8 cellular contexts compared by ENCODE assay signal in the genomic region with DNA sequence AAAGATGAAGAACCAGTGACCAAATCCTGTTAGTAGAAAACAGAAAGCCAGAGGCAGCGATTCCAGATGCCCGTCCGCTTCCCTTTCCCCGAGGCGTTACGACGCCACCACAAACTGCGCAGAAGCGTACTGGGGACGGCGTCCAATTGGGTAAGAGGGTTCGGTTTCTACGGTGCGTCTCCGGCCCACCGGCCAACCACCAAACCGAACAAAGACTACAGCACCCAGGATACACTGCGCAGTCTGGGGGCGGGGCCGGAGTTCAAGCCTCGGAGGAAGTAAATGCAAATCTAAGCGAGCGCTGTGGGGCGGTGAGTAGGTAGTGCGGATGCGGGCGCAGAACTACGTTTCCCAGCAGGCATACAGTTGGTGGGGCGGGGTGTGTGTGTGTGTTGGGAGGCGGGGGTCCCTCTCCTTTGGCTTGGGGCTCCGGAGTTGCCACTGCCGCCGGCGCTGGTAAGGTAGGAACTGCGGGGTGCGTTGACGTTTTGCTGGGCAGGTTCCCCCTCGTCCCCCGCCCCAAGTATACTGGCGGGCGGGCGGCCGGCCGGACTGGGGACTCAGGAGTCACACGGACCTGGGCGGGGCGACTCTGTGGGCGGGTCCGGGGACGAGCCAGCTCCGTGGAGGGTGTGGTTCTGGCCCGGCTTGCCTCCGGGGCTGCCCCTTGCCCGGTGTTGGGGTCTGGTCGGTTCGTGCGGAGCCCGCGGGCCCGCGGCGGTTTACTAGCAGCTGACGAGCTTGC. TPM values are rescaled to one million over a fixed set of nuclear protein-coding genes. Genes with fewer than 3 reads are reported as not detected.
DNase-seq lines count a peak whose midpoint lies in the region; ATAC-seq lines count a peak whose summit lies in the region.

A gene with protein sequence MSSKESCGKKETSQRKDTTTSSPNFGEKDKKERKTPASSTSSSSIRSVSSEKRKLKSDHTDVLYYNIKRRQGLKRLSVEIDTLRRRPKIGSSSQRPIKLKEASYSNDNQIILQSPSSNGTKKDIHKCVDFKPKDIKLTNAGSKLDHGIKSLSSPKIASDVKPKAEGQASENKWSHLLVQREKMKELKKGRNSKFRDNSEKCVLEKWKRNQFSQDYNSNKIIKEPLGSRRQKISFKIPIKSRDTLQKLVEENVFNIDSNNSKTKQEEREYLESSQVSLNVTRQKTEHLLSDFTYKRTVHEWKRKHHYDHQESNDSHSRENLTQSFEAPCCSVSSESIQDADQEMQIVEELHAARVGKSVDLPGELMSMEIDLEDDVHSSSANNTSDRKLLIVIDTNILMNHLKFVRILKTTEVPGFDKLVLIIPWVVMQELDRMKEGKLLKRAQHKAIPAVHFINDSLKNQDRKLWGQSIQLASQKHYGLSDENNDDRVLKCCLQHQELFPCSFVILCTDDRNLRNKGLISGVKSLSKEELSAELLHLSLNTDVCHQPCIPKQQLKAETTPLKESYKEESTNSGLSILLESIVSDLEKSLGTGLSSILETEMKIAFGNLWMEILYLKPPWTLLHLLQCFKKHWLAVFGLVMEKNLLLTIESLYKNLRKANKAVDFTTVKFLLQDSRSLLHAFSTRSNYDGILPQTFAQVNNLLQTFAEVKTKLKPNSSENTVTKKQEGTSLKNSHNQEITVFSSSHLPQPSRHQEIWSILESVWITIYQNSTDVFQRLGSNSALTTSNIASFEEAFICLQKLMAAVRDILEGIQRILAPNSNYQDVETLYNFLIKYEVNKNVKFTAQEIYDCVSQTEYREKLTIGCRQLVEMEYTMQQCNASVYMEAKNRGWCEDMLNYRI (plus strand): TSS at position 314 of the 745 bp plus-strand sequence. CDS start 3,675 bp downstream, outside the sequence.
A gene with protein sequence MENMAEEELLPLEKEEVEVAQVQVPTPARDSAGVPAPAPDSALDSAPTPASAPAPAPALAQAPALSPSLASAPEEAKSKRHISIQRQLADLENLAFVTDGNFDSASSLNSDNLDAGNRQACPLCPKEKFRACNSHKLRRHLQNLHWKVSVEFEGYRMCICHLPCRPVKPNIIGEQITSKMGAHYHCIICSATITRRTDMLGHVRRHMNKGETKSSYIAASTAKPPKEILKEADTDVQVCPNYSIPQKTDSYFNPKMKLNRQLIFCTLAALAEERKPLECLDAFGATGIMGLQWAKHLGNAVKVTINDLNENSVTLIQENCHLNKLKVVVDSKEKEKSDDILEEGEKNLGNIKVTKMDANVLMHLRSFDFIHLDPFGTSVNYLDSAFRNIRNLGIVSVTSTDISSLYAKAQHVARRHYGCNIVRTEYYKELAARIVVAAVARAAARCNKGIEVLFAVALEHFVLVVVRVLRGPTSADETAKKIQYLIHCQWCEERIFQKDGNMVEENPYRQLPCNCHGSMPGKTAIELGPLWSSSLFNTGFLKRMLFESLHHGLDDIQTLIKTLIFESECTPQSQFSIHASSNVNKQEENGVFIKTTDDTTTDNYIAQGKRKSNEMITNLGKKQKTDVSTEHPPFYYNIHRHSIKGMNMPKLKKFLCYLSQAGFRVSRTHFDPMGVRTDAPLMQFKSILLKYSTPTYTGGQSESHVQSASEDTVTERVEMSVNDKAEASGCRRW (minus strand): TSS at position 100 of the 745 bp plus-strand sequence. CDS start 241 bp downstream, outside the sequence.

- H3K36me3 Mint-ChIP-seq in CD8-positive, alpha-beta memory T cell = peaks cover 0 to 27% (median 4%) of the 10 kb centered on the region in 3 donors
- peaks cover 19% of the 10 kb centered on the region for H3K36me3 Mint-ChIP-seq in effector memory CD8-positive, alpha-beta T cell (ENCODE audit: insufficient read depth)
- peaks cover 13% of the 10 kb centered on the region for H3K36me3 Mint-ChIP-seq in memory B cell

- H3K9me3 ChIP-seq in CD8-positive, alpha-beta memory T cell (ENCODE audit: low read length) = no peaks in the 10 kb centered on the region

- POLR2A ChIA-PET in CD8-positive, alpha-beta memory T cell (lab: Charles Lee) = interaction anchor here (0.5 to 2.7 kb wide), 7 partner anchors 12 to 1218 kb away, joined by 3 to 23 read pairs (median 5); a partner anchor contains a TSS

- H3K27me3 ChIP-seq in CD8-positive, alpha-beta memory T cell (ENCODE audit: insufficient read depth, low read length, poor library complexity, severe bottlenecking) = no peaks in the 10 kb centered on the region

- H3K4me3 ChIP-seq in CD8-positive, alpha-beta memory T cell (ENCODE audit: low read length) = peak within 1 kb of the TSS; percentile 90

- CTCF ChIA-PET in CD8-positive, alpha-beta memory T cell (lab: Charles Lee) = interaction anchor here (1.0 to 2.3 kb wide), 4 partner anchors 12 to 175 kb away, joined by 3 to 17 read pairs (median 6); a partner anchor contains a TSS

- H3K4me1 Mint-ChIP-seq in CD8-positive, alpha-beta memory T cell = peaks cover 41 to 48% (median 46%) of the 10 kb centered on the region in 3 donors
- peaks cover 14 to 34% of the 10 kb centered on the region in 2 donors for H3K4me1 Mint-ChIP-seq in effector memory CD8-positive, alpha-beta T cell (ENCODE audit: low read depth in 2 of 2)
- H3K4me1 Mint-ChIP-seq in memory B cell = peaks cover 29% of the 10 kb centered on the region

- peak within 1 kb of the TSS; percentile 96 to 99 (median 99) for H3K4me3 Mint-ChIP-seq in CD8-positive, alpha-beta memory T cell
- peak within 1 kb of the TSS; percentile 91 to 99 for H3K4me3 Mint-ChIP-seq in effector memory CD8-positive, alpha-beta T cell
- peak within 1 kb of the TSS; percentile 94 for H3K4me3 Mint-ChIP-seq in memory B cell

- peak within 1 kb of the TSS; percentile 93 to 100 (median 99) for H3K27ac Mint-ChIP-seq in CD8-positive, alpha-beta memory T cell
- H3K27ac Mint-ChIP-seq in effector memory CD8-positive, alpha-beta T cell = peak within 1 kb of the TSS; percentile 98
- H3K27ac Mint-ChIP-seq in memory B cell = peak within 1 kb of the TSS; percentile 100

- no peaks in the 10 kb centered on the region for H3K9me3 Mint-ChIP-seq in CD8-positive, alpha-beta memory T cell
- H3K9me3 Mint-ChIP-seq in effector memory CD8-positive, alpha-beta T cell = no peaks in the 10 kb centered on the region
- no peaks in the 10 kb centered on the region for H3K9me3 Mint-ChIP-seq in memory B cell

- peak; percentile 90 for ATAC-seq in GM19468 (IDR thresholded peaks at IDR 0.05; ENCODE audit: extremely low read depth, unreplicated experiment)
- peak; percentile 90 for ATAC-seq in effector memory CD8-positive, alpha-beta T cell (replicated peaks)
- peak; percentile 79 for ATAC-seq in memory B cell (ENCODE audit: low read depth)

- no peaks in the 10 kb centered on the region for H3K36me3 ChIP-seq in CD8-positive, alpha-beta memory T cell (ENCODE audit: insufficient read depth, low read length)

- peak within 1 kb of the TSS; percentile 98 for H3K27ac ChIP-seq in CD8-positive, alpha-beta memory T cell (ENCODE audit: low read depth, low read length)

- no peaks in the 10 kb centered on the region for H3K27me3 Mint-ChIP-seq in CD8-positive, alpha-beta memory T cell
- H3K27me3 Mint-ChIP-seq in effector memory CD8-positive, alpha-beta T cell = no peaks in the 10 kb centered on the region
- H3K27me3 Mint-ChIP-seq in memory B cell = no peaks in the 10 kb centered on the region

- peaks cover 14% of the 10 kb centered on the region for H3K4me1 ChIP-seq in CD8-positive, alpha-beta memory T cell (ENCODE audit: insufficient read depth, low read length)

- DNase-seq in CD8-positive, alpha-beta memory T cell = peak; percentile 96 to 98 (median 97)
- DNase-seq in HS-5 (ENCODE audit: low read depth) (peak; percentile 95), memory B cell (ENCODE audit: low spot score in 2 of 2) (peak; percentile 96 to 98)
- peak; percentile 98 for DNase-seq in NK-92 treated with Interleukin-12 subunit alpha and Interleukin-12 subunit beta, amount 100 ng/mL, for 24 hours (lab: John Stamatoyannopoulos, UW)
- peak; percentile 89 to 94 (median 93) for DNase-seq in activated CD8-positive, alpha-beta memory T cell treated with anti-CD3 and anti-CD28 coated beads for 48 hours (ENCODE audit: low read depth in 2 of 3, low spot score in 2 of 3)
- peak; percentile 96 to 98 (median 97) for DNase-seq in effector memory CD8-positive, alpha-beta T cell
- peak; percentile 98 for DNase-seq in stimulated activated CD8-positive, alpha-beta memory T cell treated with anti-CD3 and anti-CD28 coated beads, Interleukin-12 subunit alpha, Interleukin-12 subunit beta, amount 100 ng/mL, for 24 hours (ENCODE audit: extremely low read depth)

RNA-seq across cellular contexts. Expression of the first gene that starts in this region (rescaled TPM):
- 1 to 10 TPM; 2.3 to 2.7 TPM for total RNA-seq in CD8-positive, alpha-beta memory T cell
- polyA plus RNA-seq in CD8-positive, alpha-beta memory T cell = 2.7 TPM

RNA-seq across cellular contexts. Expression of the second gene that starts in this region (rescaled TPM):
- total RNA-seq in CD8-positive, alpha-beta memory T cell = 10 to 100 TPM; 23.2 to 25.5 TPM
- 15.3 TPM for polyA plus RNA-seq in CD8-positive, alpha-beta memory T cell

Comparison
In these comparisons a context has a peak if more than half of its experiments do, and no peak if none do; other contexts are left out.
1. Peak in every context shown above with its lines: DNase-seq, ATAC-seq, H3K4me3 ChIP-seq and H3K27ac ChIP-seq.